In the genomic region with DNA sequence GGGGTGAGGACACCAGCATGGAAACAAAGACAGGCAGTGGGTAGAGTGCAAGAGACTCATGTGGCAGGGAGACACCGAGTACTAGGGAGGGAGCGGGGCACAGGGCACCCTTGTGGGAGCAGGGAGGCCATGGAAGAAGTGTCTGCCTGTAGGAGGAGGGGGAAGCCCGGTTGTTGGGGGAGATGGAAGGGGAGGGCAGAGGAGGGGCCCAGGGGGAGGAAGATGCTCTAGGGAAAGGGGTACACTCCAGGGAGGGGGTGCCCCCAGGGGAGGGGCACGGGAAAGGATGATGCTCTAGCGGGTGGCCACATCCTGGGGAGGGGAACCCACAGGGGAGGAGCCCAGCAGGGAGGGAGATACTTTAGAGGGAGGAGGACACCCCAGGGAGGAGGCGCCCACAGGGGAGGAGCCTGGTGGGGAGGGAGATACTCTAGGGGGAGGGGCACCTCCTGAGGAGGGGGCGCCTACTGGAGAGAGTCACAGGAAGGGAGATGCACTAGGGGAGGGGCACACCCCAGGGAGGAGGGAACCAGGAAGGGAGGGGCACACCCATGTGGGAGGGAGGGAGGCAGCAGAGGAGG, we compare ENCODE assay signal across 11 cellular contexts. TPM values are rescaled to one million over a fixed set of nuclear protein-coding genes. Genes with fewer than 3 reads are reported as not detected.
DNase-seq lines count a peak whose midpoint lies in the region; ATAC-seq and TF ChIP-seq lines count a peak whose summit lies in the region.
"Had no signal": no experiment of that assay in that cellular context is flagged by ENCODE, and none has a peak within 500 bp of the region (broad histone marks: within the 10 kb centered on the region; RNA-seq: fewer than 3 reads in every experiment).

No MANE protein-coding gene starts in this region.

- H3K36me3 Mint-ChIP-seq in activated CD8-positive, alpha-beta memory T cell treated with anti-CD3 and anti-CD28 coated beads, Interleukin-2, amount 10 ng/mL, durations not matched to agents 7 days and 5 days, result no peaks in the 10 kb centered on the region

- CTCF ChIA-PET in activated CD8-positive, alpha-beta memory T cell treated with anti-CD3 and anti-CD28 coated beads, Interleukin-2, amount 10 ng/mL, durations not matched to agents 7 days and 5 days (lab: Charles Lee), result no interaction called here

- peak overlapping the region; percentile 2 for H3K4me3 Mint-ChIP-seq in activated CD8-positive, alpha-beta memory T cell treated with anti-CD3 and anti-CD28 coated beads, Interleukin-2, amount 10 ng/mL, durations not matched to agents 7 days and 5 days

- DNase-seq in GM13977 (ENCODE audit: low spot score) (peak; percentile 50), HT-29 (ENCODE audit: low spot score) (no peak)
- peak; percentile 85 for DNase-seq in activated CD8-positive, alpha-beta memory T cell treated with anti-CD3 and anti-CD28 coated beads, Interleukin-2, amount 10 ng/mL, durations not matched to agents 7 days and 5 days
- peak in 2 of 3 donors; percentile 16 to 25 for DNase-seq in stimulated activated CD4-positive, alpha-beta T cell treated with anti-CD3 and anti-CD28 coated beads, TNF-alpha, amount 100 ng/mL, for 48 hours (ENCODE audit: low read depth in 3 of 3)
- DNase-seq: dorsolateral prefrontal cortex, NCI-H2171 treated with DMSO at 0.1 percent for 48 hours, SW 1271 had no signal

- in situ Hi-C loops in GM13977 (cut with MboI; ENCODE audit: low pct_unique_long_range_greater_than_20kb, low sequenced_read_pairs, unreplicated experiment), result no loop called here

- peaks cover 9% of the 10 kb centered on the region for H3K4me1 Mint-ChIP-seq in activated CD8-positive, alpha-beta memory T cell treated with anti-CD3 and anti-CD28 coated beads, Interleukin-2, amount 10 ng/mL, durations not matched to agents 7 days and 5 days

- peak; percentile 89 for ATAC-seq in activated CD8-positive, alpha-beta memory T cell treated with anti-CD3 and anti-CD28 coated beads, Interleukin-2, amount 10 ng/mL, durations not matched to agents 7 days and 5 days
- ATAC-seq in esophagus mucosa (peak; percentile 20), HG03039 (IDR thresholded peaks at IDR 0.05; ENCODE audit: unreplicated experiment) (no peak), HG03025 (IDR thresholded peaks at IDR 0.05; ENCODE audit: low FRiP score, unreplicated experiment) (no peak), SK-N-SH treated with all-trans-retinoic acid at 6 μM for 48 hours (no peak)

- no peaks in the 10 kb centered on the region for H3K27me3 Mint-ChIP-seq in activated CD8-positive, alpha-beta memory T cell treated with anti-CD3 and anti-CD28 coated beads, Interleukin-2, amount 10 ng/mL, durations not matched to agents 7 days and 5 days

- H3K9me3 Mint-ChIP-seq in activated CD8-positive, alpha-beta memory T cell treated with anti-CD3 and anti-CD28 coated beads, Interleukin-2, amount 10 ng/mL, durations not matched to agents 7 days and 5 days (ENCODE audit: low read depth), result peaks cover 4% of the 10 kb centered on the region

- TF ChIP-seq CTCF in GM13977 (IDR thresholded peaks at IDR 0.05; ENCODE audit: extremely low read depth, insufficient read depth, missing control alignments), result no peak

- peak overlapping the region; percentile 74 for H3K27ac Mint-ChIP-seq in activated CD8-positive, alpha-beta memory T cell treated with anti-CD3 and anti-CD28 coated beads, Interleukin-2, amount 10 ng/mL, durations not matched to agents 7 days and 5 days

TF ChIP-seq in SK-N-SH treated with all-trans-retinoic acid at 6 μM for 48 hours, 23 proteins besides CTCF, POLR2A, EP300 and RAD21:
- TF ChIP-seq, protein P1, sequence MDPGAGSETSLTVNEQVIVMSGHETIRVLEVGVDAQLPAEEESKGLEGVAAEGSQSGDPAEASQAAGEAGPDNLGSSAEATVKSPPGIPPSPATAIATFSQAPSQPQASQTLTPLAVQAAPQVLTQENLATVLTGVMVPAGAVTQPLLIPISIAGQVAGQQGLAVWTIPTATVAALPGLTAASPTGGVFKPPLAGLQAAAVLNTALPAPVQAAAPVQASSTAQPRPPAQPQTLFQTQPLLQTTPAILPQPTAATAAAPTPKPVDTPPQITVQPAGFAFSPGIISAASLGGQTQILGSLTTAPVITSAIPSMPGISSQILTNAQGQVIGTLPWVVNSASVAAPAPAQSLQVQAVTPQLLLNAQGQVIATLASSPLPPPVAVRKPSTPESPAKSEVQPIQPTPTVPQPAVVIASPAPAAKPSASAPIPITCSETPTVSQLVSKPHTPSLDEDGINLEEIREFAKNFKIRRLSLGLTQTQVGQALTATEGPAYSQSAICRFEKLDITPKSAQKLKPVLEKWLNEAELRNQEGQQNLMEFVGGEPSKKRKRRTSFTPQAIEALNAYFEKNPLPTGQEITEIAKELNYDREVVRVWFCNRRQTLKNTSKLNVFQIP (CRISPR knock-in tag; IDR thresholded peaks at IDR 0.05; ENCODE audit: borderline replicate concordance, low read depth), result no peak
- TF ChIP-seq ZFP3 (CRISPR knock-in tag; IDR thresholded peaks at IDR 0.05) (no peak), PPARA (CRISPR knock-in tag; IDR thresholded peaks at IDR 0.05; ENCODE audit: borderline replicate concordance) (no peak), ESRRG (CRISPR knock-in tag; IDR thresholded peaks at IDR 0.05) (no peak), OSR1 (CRISPR knock-in tag; IDR thresholded peaks at IDR 0.05) (no peak), ZC3H10 (CRISPR knock-in tag; IDR thresholded peaks at IDR 0.05) (no peak), RARB (CRISPR knock-in tag; IDR thresholded peaks at IDR 0.05) (no peak), GLIS3 (CRISPR knock-in tag; IDR thresholded peaks at IDR 0.05) (no peak), ISL1 (CRISPR knock-in tag; IDR thresholded peaks at IDR 0.05) (no peak), ARNTL (CRISPR knock-in tag; IDR thresholded peaks at IDR 0.05; ENCODE audit: borderline replicate concordance, low read depth) (no peak), TCF4 (CRISPR knock-in tag; IDR thresholded peaks at IDR 0.05; ENCODE audit: borderline replicate concordance) (no peak), CSDC2 (CRISPR knock-in tag; IDR thresholded peaks at IDR 0.05) (no peak), SNAI2 (CRISPR knock-in tag; IDR thresholded peaks at IDR 0.05) (no peak), ZNF565 (CRISPR knock-in tag; conservative IDR thresholded peaks at IDR 0.05; ENCODE audit: low read depth) (no peak)
- TF ChIP-seq, protein P2, sequence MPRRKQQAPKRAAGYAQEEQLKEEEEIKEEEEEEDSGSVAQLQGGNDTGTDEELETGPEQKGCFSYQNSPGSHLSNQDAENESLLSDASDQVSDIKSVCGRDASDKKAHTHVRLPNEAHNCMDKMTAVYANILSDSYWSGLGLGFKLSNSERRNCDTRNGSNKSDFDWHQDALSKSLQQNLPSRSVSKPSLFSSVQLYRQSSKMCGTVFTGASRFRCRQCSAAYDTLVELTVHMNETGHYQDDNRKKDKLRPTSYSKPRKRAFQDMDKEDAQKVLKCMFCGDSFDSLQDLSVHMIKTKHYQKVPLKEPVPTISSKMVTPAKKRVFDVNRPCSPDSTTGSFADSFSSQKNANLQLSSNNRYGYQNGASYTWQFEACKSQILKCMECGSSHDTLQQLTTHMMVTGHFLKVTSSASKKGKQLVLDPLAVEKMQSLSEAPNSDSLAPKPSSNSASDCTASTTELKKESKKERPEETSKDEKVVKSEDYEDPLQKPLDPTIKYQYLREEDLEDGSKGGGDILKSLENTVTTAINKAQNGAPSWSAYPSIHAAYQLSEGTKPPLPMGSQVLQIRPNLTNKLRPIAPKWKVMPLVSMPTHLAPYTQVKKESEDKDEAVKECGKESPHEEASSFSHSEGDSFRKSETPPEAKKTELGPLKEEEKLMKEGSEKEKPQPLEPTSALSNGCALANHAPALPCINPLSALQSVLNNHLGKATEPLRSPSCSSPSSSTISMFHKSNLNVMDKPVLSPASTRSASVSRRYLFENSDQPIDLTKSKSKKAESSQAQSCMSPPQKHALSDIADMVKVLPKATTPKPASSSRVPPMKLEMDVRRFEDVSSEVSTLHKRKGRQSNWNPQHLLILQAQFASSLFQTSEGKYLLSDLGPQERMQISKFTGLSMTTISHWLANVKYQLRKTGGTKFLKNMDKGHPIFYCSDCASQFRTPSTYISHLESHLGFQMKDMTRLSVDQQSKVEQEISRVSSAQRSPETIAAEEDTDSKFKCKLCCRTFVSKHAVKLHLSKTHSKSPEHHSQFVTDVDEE (CRISPR knock-in tag; IDR thresholded peaks at IDR 0.05), result no peak
- TF ChIP-seq, protein P3, sequence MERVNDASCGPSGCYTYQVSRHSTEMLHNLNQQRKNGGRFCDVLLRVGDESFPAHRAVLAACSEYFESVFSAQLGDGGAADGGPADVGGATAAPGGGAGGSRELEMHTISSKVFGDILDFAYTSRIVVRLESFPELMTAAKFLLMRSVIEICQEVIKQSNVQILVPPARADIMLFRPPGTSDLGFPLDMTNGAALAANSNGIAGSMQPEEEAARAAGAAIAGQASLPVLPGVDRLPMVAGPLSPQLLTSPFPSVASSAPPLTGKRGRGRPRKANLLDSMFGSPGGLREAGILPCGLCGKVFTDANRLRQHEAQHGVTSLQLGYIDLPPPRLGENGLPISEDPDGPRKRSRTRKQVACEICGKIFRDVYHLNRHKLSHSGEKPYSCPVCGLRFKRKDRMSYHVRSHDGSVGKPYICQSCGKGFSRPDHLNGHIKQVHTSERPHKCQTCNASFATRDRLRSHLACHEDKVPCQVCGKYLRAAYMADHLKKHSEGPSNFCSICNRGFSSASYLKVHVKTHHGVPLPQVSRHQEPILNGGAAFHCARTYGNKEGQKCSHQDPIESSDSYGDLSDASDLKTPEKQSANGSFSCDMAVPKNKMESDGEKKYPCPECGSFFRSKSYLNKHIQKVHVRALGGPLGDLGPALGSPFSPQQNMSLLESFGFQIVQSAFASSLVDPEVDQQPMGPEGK (CRISPR knock-in tag; IDR thresholded peaks at IDR 0.05; ENCODE audit: borderline replicate concordance), result no peak
- TF ChIP-seq, protein P4, sequence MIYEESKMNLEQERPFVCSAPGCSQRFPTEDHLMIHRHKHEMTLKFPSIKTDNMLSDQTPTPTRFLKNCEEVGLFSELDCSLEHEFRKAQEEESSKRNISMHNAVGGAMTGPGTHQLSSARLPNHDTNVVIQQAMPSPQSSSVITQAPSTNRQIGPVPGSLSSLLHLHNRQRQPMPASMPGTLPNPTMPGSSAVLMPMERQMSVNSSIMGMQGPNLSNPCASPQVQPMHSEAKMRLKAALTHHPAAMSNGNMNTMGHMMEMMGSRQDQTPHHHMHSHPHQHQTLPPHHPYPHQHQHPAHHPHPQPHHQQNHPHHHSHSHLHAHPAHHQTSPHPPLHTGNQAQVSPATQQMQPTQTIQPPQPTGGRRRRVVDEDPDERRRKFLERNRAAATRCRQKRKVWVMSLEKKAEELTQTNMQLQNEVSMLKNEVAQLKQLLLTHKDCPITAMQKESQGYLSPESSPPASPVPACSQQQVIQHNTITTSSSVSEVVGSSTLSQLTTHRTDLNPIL (CRISPR knock-in tag; IDR thresholded peaks at IDR 0.05; ENCODE audit: low read depth), result no peak
TF ChIP-seq in SK-N-SH treated with all-trans-retinoic acid at 6 μM for 48 hours: peak in this region for 0.

RNA-seq across cellular contexts. Expression of a gene that starts 24.9 kb away (rescaled TPM):
- total RNA-seq in activated CD8-positive, alpha-beta memory T cell treated with anti-CD3 and anti-CD28 coated beads, Interleukin-2, amount 10 ng/mL, durations not matched to agents 7 days and 5 days, result 1 to 10 TPM in 1 of 2 experiments, under 1 TPM in 1; 0.21 to 1.3 TPM
- total RNA-seq in esophagus mucosa, result 2.0 TPM
- not detected in 2 replicates for total RNA-seq in HT-29 (2014; rRNA removed; shearing (Covaris generic))

Comparison
In these comparisons a context has a peak if more than half of its experiments do, and no peak if none do; other contexts are left out.
1. ATAC-seq: peak in activated CD8-positive, alpha-beta memory T cell treated with anti-CD3 and anti-CD28 coated beads, Interleukin-2, amount 10 ng/mL, durations not matched to agents 7 days and 5 days (single experiment) and esophagus mucosa (single experiment); none in HG03039 (single experiment), HG03025 (single experiment) and SK-N-SH treated with all-trans-retinoic acid at 6 μM for 48 hours (single experiment).